16 cellular contexts compared by ENCODE assay signal in the genomic region with DNA sequence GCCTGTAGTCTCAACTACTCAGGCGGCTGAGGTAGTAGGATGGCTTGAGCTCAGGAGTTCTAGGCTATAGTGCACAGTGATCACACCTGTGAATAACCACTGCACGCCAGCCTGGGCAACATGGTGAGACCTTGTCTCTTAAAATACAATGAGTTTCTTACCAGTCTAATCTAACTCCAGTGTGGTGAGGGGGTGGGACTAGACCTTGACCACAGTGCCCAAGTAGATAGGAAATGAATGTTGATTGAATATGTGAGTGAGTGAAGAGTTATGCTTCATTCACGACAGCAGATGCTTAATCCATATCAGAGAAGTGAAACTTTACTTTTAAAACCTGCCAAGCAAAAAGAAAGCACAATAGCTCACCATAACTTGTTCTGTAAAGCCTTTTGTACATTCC. TPM values are rescaled to one million over a fixed set of nuclear protein-coding genes. Genes with fewer than 3 reads are reported as not detected.
A peak's percentile ranks its signal among the peaks of the same experiment; 100 is the strongest.
DNase-seq lines count a peak whose midpoint lies in the region; ATAC-seq and TF ChIP-seq lines count a peak whose summit lies in the region.
"Had no signal": no experiment of that assay in that cellular context is flagged by ENCODE, and none has a peak within 500 bp of the region (broad histone marks: within the 10 kb centered on the region; RNA-seq: fewer than 3 reads in every experiment).

No MANE protein-coding gene starts in this region.

- no peaks in the 10 kb centered on the region for H3K27me3 Mint-ChIP-seq in activated T-cell treated with anti-CD3 and anti-CD28 coated beads, Interleukin-2, amount 50 U/mL, for 72 hours (ENCODE audit: low read depth)
- no peaks in the 10 kb centered on the region for H3K27me3 Mint-ChIP-seq in stimulated activated naive B cell treated with anti-CD40 and anti-IgM and Interleukin-4, amounts not matched to agents 10 μg/mL and 1 μg/mL and 100 μg/mL, for 72 hours
- H3K27me3 Mint-ChIP-seq: stimulated activated naive CD8-positive, alpha-beta T cell treated with anti-CD3 and anti-CD28 coated beads, Interleukin-15, Interleukin-2, amounts not matched to agents 100 ng/mL and 50 ng/mL, for 24 hours had no signal

- peak; percentile 55 to 70 for ATAC-seq in activated T-cell treated with anti-CD3 and anti-CD28 coated beads, Interleukin-2, amount 50 U/mL, for 72 hours (replicated peaks in 1 of 2)
- ATAC-seq in HG02642 (IDR thresholded peaks at IDR 0.05; ENCODE audit: poor library complexity, unreplicated experiment), result peak; percentile 69
- peak; percentile 73 for ATAC-seq in HG03469 (IDR thresholded peaks at IDR 0.05; ENCODE audit: unreplicated experiment)
- ATAC-seq in stimulated activated naive B cell treated with anti-CD40 and anti-IgM and Interleukin-4, amounts not matched to agents 10 μg/mL and 1 μg/mL and 100 μg/mL, for 72 hours (replicated peaks), result peak; percentile 95 to 97
- ATAC-seq: K562 had no signal

- no peak overlapping the region for H3K27ac ChIP-seq in substantia nigra (ENCODE audit: low read depth, low read length, poor library complexity, severe bottlenecking)
- H3K27ac ChIP-seq: parathyroid adenoma, WERI-Rb-1 had no signal

- H3K27ac Mint-ChIP-seq in activated T-cell treated with anti-CD3 and anti-CD28 coated beads, Interleukin-2, amount 50 U/mL, for 72 hours, result no peak overlapping the region
- H3K27ac Mint-ChIP-seq in stimulated activated naive B cell treated with anti-CD40 and anti-IgM and Interleukin-4, amounts not matched to agents 10 μg/mL and 1 μg/mL and 100 μg/mL, for 72 hours, result peak overlapping the region; percentile 67
- H3K27ac Mint-ChIP-seq: activated T-helper 1 cell treated with anti-CD3 and anti-CD28 coated beads, Interleukin-12 subunit alpha, Interleukin-12 subunit beta, Interleukin-2, Interleukin-4 antibody, amounts not matched to agents 30 ng/mL and 10 ng/mL and 1 ng/mL, durations not matched to agents 14 hours and 24 hours and 36 hours; stimulated activated naive CD8-positive, alpha-beta T cell treated with anti-CD3 and anti-CD28 coated beads, Interleukin-15, Interleukin-2, amounts not matched to agents 100 ng/mL and 50 ng/mL, for 24 hours had no signal

- no peak for TF ChIP-seq POLR2A in erythroblast (IDR thresholded peaks at IDR 0.05; ENCODE audit: low read length)

- peaks cover 0 to 9% of the 10 kb centered on the region in 2 donors for H3K36me3 Mint-ChIP-seq in activated T-cell treated with anti-CD3 and anti-CD28 coated beads, Interleukin-2, amount 50 U/mL, for 72 hours (ENCODE audit: insufficient read depth in 2 of 2)
- peaks cover 3 to 23% of the 10 kb centered on the region in 2 donors for H3K36me3 Mint-ChIP-seq in stimulated activated naive B cell treated with anti-CD40 and anti-IgM and Interleukin-4, amounts not matched to agents 10 μg/mL and 1 μg/mL and 100 μg/mL, for 72 hours

- no peak for DNase-seq in activated T-cell treated with anti-CD3 and anti-CD28 coated beads, Interleukin-2, amount 50 U/mL, for 72 hours
- DNase-seq in activated T-cell treated with anti-CD3 and anti-CD28 coated beads, Interleukin-2, amount 50 U/mL, for 1 hour, result no peak
- no peak for DNase-seq in stimulated activated naive B cell treated with anti-CD40 and anti-IgM and Interleukin-4, amounts not matched to agents 10 μg/mL and 1 μg/mL and 100 μg/mL, for 72 hours
- no peak for DNase-seq in erythroblast (lab: John Stamatoyannopoulos, UW)
- no peak for DNase-seq in substantia nigra (lab: John Stamatoyannopoulos, UW)
- DNase-seq in stimulated activated CD4-positive, alpha-beta T cell treated with anti-CD3 and anti-CD28 coated beads, Interleukin-4, amount 100 ng/mL, for 24 hours, result no peak
- DNase-seq: 8988T, COR-L47, mesenchymal stem cell, WERI-Rb-1 had no signal

- no peaks in the 10 kb centered on the region for H3K4me1 Mint-ChIP-seq in activated T-cell treated with anti-CD3 and anti-CD28 coated beads, Interleukin-2, amount 50 U/mL, for 72 hours (ENCODE audit: low read depth)
- H3K4me1 Mint-ChIP-seq in stimulated activated naive B cell treated with anti-CD40 and anti-IgM and Interleukin-4, amounts not matched to agents 10 μg/mL and 1 μg/mL and 100 μg/mL, for 72 hours, result peaks cover 10 to 12% of the 10 kb centered on the region in 2 donors

- H3K9me3 Mint-ChIP-seq in activated T-cell treated with anti-CD3 and anti-CD28 coated beads, Interleukin-2, amount 50 U/mL, for 72 hours, result no peaks in the 10 kb centered on the region
- no peaks in the 10 kb centered on the region for H3K9me3 Mint-ChIP-seq in stimulated activated naive B cell treated with anti-CD40 and anti-IgM and Interleukin-4, amounts not matched to agents 10 μg/mL and 1 μg/mL and 100 μg/mL, for 72 hours
- H3K9me3 Mint-ChIP-seq: activated T-helper 1 cell treated with anti-CD3 and anti-CD28 coated beads, Interleukin-12 subunit alpha, Interleukin-12 subunit beta, Interleukin-2, Interleukin-4 antibody, amounts not matched to agents 30 ng/mL and 10 ng/mL and 1 ng/mL, durations not matched to agents 14 hours and 24 hours and 36 hours; stimulated activated naive CD8-positive, alpha-beta T cell treated with anti-CD3 and anti-CD28 coated beads, Interleukin-15, Interleukin-2, amounts not matched to agents 100 ng/mL and 50 ng/mL, for 24 hours had no signal

- no peak overlapping the region for H3K4me3 Mint-ChIP-seq in activated T-cell treated with anti-CD3 and anti-CD28 coated beads, Interleukin-2, amount 50 U/mL, for 72 hours
- H3K4me3 Mint-ChIP-seq in stimulated activated naive B cell treated with anti-CD40 and anti-IgM and Interleukin-4, amounts not matched to agents 10 μg/mL and 1 μg/mL and 100 μg/mL, for 72 hours, result no peak overlapping the region
- H3K4me3 Mint-ChIP-seq: activated T-helper 1 cell treated with anti-CD3 and anti-CD28 coated beads, Interleukin-12 subunit alpha, Interleukin-12 subunit beta, Interleukin-2, Interleukin-4 antibody, amounts not matched to agents 30 ng/mL and 10 ng/mL and 1 ng/mL, durations not matched to agents 14 hours and 24 hours and 36 hours; stimulated activated naive CD8-positive, alpha-beta T cell treated with anti-CD3 and anti-CD28 coated beads, Interleukin-15, Interleukin-2, amounts not matched to agents 100 ng/mL and 50 ng/mL, for 24 hours had no signal

RNA-seq across cellular contexts. Expression of gene AK7, which starts 11.2 kb away (rescaled TPM):
- under 1 TPM; 0.81 to 0.86 TPM for total RNA-seq in activated T-cell treated with anti-CD3 and anti-CD28 coated beads, Interleukin-2, amount 50 U/mL, for 72 hours

RNA-seq across cellular contexts. Expression of gene GSKIP, which starts 17.4 kb away (rescaled TPM):
- total RNA-seq in activated T-cell treated with anti-CD3 and anti-CD28 coated beads, Interleukin-2, amount 50 U/mL, for 72 hours, result 10 to 100 TPM; 22.5 to 22.6 TPM

RNA-seq across cellular contexts. Expression of gene ATG2B, which starts 17.6 kb away (rescaled TPM):
- 10 to 100 TPM; 22.9 to 28.3 TPM for total RNA-seq in activated T-cell treated with anti-CD3 and anti-CD28 coated beads, Interleukin-2, amount 50 U/mL, for 72 hours
